8 cellular contexts compared by ENCODE assay signal in the genomic region with DNA sequence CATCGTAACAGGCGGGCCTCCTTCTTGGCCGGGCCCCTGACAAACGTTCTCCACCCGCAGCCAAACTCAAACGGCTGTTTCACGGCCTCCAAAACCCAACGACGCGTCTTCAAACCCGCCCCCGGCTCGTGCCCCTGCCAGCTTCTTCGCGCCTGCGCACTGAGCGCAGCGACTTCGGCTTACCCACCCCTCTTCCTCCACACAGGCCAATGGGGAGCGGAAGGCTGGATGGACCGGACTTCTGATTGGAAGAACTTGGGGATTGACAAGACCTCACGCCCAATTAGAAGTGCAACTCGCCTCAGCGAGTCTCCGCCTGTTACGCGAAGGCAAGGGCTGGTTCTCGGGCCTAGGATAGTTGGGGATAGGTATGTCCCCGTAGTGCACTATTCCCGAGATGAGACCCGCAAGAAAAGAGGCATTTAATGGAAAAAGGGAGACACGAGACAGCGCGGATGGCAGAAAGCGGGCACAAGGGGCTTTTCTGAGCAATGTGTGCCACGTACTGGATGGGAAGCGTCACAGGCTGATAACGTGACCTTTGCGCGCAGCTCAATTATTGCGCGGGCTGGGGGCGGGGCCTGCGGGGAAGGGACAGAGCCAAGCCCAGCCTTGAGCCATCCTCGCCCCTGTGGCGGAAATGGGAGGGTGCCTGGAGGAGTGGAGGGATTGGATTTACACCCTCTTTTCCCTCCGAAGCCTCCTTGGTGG. TPM values are rescaled to one million over a fixed set of nuclear protein-coding genes. Genes with fewer than 3 reads are reported as not detected.
DNase-seq lines count a peak whose midpoint lies in the region; ATAC-seq and TF ChIP-seq lines count a peak whose summit lies in the region.

LAPTM4A (minus strand) TSS at position 111 of the 711 bp plus-strand sequence; CDS start at position 3, 108 bp downstream.

- H3K27ac ChIP-seq in PC-9 (peak within 1 kb of the TSS; percentile 94), mucosa of rectum (ENCODE audit: low read depth in 2 of 2, low read length in 2 of 2) (peak within 1 kb of the TSS; percentile 99 to 100)

- H3K79me2 ChIP-seq in PC-9 (ENCODE audit: low read depth), result peaks cover 45% of the 10 kb centered on the region

- CTCF ChIA-PET in PC-9 (lab: Charles Lee), result interaction anchor here (0.5 to 0.6 kb wide), 2 partner anchors 50 to 96 kb away, joined by 3 read pairs; no protein-coding TSS in a partner anchor

- H3K4me1 ChIP-seq in PC-9 (replicated peaks; ENCODE audit: insufficient read depth), result peaks cover 36% of the 10 kb centered on the region
- H3K4me1 ChIP-seq in mucosa of rectum (ENCODE audit: control insufficient read depth in 2 of 2, insufficient read depth in 2 of 2, low read length in 2 of 2), result peaks cover 20 to 23% of the 10 kb centered on the region in 2 donors

- TF ChIP-seq POLR2A in erythroblast (IDR thresholded peaks at IDR 0.05; ENCODE audit: low read length), result peak; percentile 95

- H3K9ac ChIP-seq in mucosa of rectum (ENCODE audit: low read depth in 1 of 2, low read length in 2 of 2), result peak within 1 kb of the TSS; percentile 95 to 99

- POLR2A ChIA-PET in PC-9 (lab: Charles Lee; ENCODE audit: unreplicated experiment), result interaction anchor here (0.5 to 1.0 kb wide), 11 partner anchors 15 to 1008 kb away, joined by 3 to 19 read pairs (median 4); partner anchors contain the start of gene RHOB

- H3K36me3 ChIP-seq in PC-9 (ENCODE audit: low read depth) (no peaks in the 10 kb centered on the region), mucosa of rectum (ENCODE audit: control insufficient read depth in 2 of 2, insufficient read depth in 2 of 2, low read length in 2 of 2) (no peaks in the 10 kb centered on the region)

- DNase-seq in DMS79 (lab: John Stamatoyannopoulos, UW), result peak; percentile 99
- peak; percentile 99 for DNase-seq in KBM-7
- peak; percentile 96 to 100 for DNase-seq in PC-9
- peak; percentile 93 for DNase-seq in activated T-cell treated with anti-CD3 and anti-CD28 coated beads, Interleukin-2, amount 50 U/mL, for 1 hour
- DNase-seq in erythroblast (lab: John Stamatoyannopoulos, UW), result peak; percentile 99 to 100
- peak; percentile 97 for DNase-seq in stimulated activated CD8-positive, alpha-beta memory T cell treated with anti-CD3 and anti-CD28 coated beads, Interleukin-4, amount 100 ng/mL, for 48 hours

- H4K20me1 ChIP-seq in PC-9 (ENCODE audit: insufficient read depth), result peaks cover 22% of the 10 kb centered on the region

- no peaks in the 10 kb centered on the region for H3K9me2 ChIP-seq in PC-9 (ENCODE audit: insufficient read depth)

- in situ Hi-C loops in KBM-7 (cut with MboI; ENCODE audit: low pct_unique_long_range_greater_than_20kb, low sequenced_read_pairs), result no loop called here

- no peak for TF ChIP-seq CTCF in PC-9 (conservative IDR thresholded peaks at IDR 0.05)

- peak within 1 kb of the TSS; percentile 98 for H3K4me2 ChIP-seq in PC-9

- peak; percentile 95 for ATAC-seq in GM21723 (IDR thresholded peaks at IDR 0.05; ENCODE audit: unreplicated experiment)

- H3K4me3 ChIP-seq in PC-9 (peak within 1 kb of the TSS; percentile 85), mucosa of rectum (ENCODE audit: low read length in 2 of 2) (peak within 1 kb of the TSS; percentile 87 to 99)

- intact Hi-C loops in PC-9 (cut with micrococcal nuclease; ENCODE audit: unreplicated experiment), result loop anchor here (1.0 to 5.0 kb wide), 2 partner anchors 15 to 181 kb away; no protein-coding TSS in a partner anchor

- H3K27me3 ChIP-seq in PC-9 (ENCODE audit: insufficient read depth, low read depth), result no peaks in the 10 kb centered on the region
- no peaks in the 10 kb centered on the region for H3K27me3 ChIP-seq in mucosa of rectum (ENCODE audit: control insufficient read depth in 2 of 2, insufficient read depth in 2 of 2, low read length in 2 of 2)

- no TSS peak for BruUV-seq in PC-9 (replicated peaks; lab: Mats Ljungman, UMichigan)

- H3K9me3 ChIP-seq in PC-9 (ENCODE audit: insufficient read depth, low read depth) (no peaks in the 10 kb centered on the region), mucosa of rectum (ENCODE audit: control insufficient read depth in 2 of 2, low read length in 2 of 2) (no peaks in the 10 kb centered on the region)

- peaks cover 19% of the 10 kb centered on the region for H3F3A ChIP-seq in PC-9 (ENCODE audit: insufficient read depth, low read depth)

- H2AFZ ChIP-seq in PC-9, result peak within 1 kb of the TSS; percentile 89

RNA-seq across cellular contexts. Expression of gene LAPTM4A, which starts in this region (rescaled TPM):
- total RNA-seq in PC-9 (2021), result 96.6 and 125 TPM in 2 replicates

Comparison
In these comparisons a context has a peak if more than half of its experiments do, and no peak if none do; other contexts are left out.
1. Peak in every context shown above with its lines: DNase-seq, ATAC-seq, H3K4me3 ChIP-seq and H3K27ac ChIP-seq.